15 cellular contexts compared by ENCODE assay signal in the genomic region with DNA sequence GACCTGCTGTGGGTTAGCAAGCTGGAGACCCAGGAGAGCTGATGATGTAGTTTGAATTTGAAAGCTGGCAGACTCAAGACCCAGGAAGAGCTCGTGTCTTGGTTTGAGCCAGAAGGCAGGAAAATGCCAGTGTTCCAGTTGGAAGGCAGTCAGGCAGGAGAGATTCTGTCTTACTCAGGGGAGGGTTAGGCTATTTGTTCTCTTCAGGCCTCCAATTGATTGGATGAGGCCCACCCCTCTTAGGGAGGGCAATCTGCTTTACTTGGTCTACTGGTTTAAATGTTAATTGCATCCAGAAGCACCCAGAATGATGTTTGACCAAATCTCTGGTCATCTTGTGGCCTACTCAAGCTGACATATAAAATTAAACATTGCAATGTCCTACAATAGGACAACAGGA.
"Had no signal": no experiment of that assay in that cellular context is flagged by ENCODE, and none has a peak within 500 bp of the region (broad histone marks: within the 10 kb centered on the region; RNA-seq: fewer than 3 reads in every experiment).

No MANE protein-coding gene starts in this region.

- H3K9me3 ChIP-seq: suprapubic skin, thyroid gland, upper lobe of left lung, uterus had no signal

- H3K4me3 ChIP-seq: hepatocyte, smooth muscle cell, suprapubic skin, thyroid gland, upper lobe of left lung, uterus had no signal

- H3K27me3 ChIP-seq: foreskin keratinocyte, hepatocyte, suprapubic skin, thyroid gland, upper lobe of left lung, uterus had no signal

- H3K27ac ChIP-seq: foreskin keratinocyte, hepatocyte, suprapubic skin, thyroid gland, upper lobe of left lung, uterus had no signal

- DNase-seq: effector memory CD8-positive, alpha-beta T cell; foreskin keratinocyte; kidney glomerular epithelial cell; mesendoderm; naive B cell; posterior cingulate gyrus; right cardiac atrium; stimulated activated CD4-positive, alpha-beta T cell treated with anti-CD3 and anti-CD28 coated beads, Interleukin-2, amount 100 ng/mL, for 48 hours; stimulated activated naive CD8-positive, alpha-beta T cell treated with anti-CD3 and anti-CD28 coated beads, Interleukin-15, Interleukin-2, amounts not matched to agents 100 U/mL and 50 U/mL, for 24 hours; thyroid gland; upper lobe of left lung; uterus had no signal

- H3K4me1 ChIP-seq: suprapubic skin, thyroid gland, upper lobe of left lung, uterus had no signal

- ATAC-seq: effector memory CD8-positive, alpha-beta T cell; foreskin keratinocyte; right cardiac atrium; stimulated activated naive CD8-positive, alpha-beta T cell treated with anti-CD3 and anti-CD28 coated beads, Interleukin-15, Interleukin-2, amounts not matched to agents 100 U/mL and 50 U/mL, for 24 hours had no signal

- H3K36me3 ChIP-seq: suprapubic skin, thyroid gland, upper lobe of left lung, uterus had no signal
